ENCODE assay signal across 11 cellular contexts in genomic region chr1:201791051-201791774, GRCh38. TPM values are rescaled to one million over a fixed set of nuclear protein-coding genes. Genes with fewer than 3 reads are reported as not detected.
A peak's percentile ranks its signal among the peaks of the same experiment; 100 is the strongest.
DNase-seq lines count a peak whose midpoint lies in the region; ATAC-seq, FAIRE-seq and TF ChIP-seq lines count a peak whose summit lies in the region.
"Had no signal": no experiment of that assay in that cellular context is flagged by ENCODE, and none has a peak within 500 bp of the region (broad histone marks: within the 10 kb centered on the region; RNA-seq: fewer than 3 reads in every experiment).

No MANE protein-coding gene starts in this region.

- H3K36me3 ChIP-seq in RWPE2 (ENCODE audit: low read depth) (peaks cover 100% of the 10 kb centered on the region), heart right ventricle (peaks cover 0 to 100% (median 77%) of the 10 kb centered on the region in 9 donors), gastrocnemius medialis (no peaks in the 10 kb centered on the region)

- H3K4me3 ChIP-seq in RWPE2 (ENCODE audit: severe bottlenecking): no peak overlapping the region
- H3K4me3 ChIP-seq in heart right ventricle: no peak overlapping the region
- H3K4me3 ChIP-seq in gastrocnemius medialis: no peak overlapping the region

- H3K27ac ChIP-seq in RWPE2 (ENCODE audit: poor library complexity, severe bottlenecking) (peak overlapping the region; percentile 81), heart right ventricle (peak overlapping the region; percentile 53 to 94 (median 82)), gastrocnemius medialis (peak overlapping the region; percentile 49 to 73 (median 66))
- H3K27ac ChIP-seq: VCaP had no signal

- DNase-seq in DMS153 (lab: John Stamatoyannopoulos, UW) (peak; percentile 27), RWPE2 (ENCODE audit: low spot score) (no peak), heart right ventricle (peak in 1 of 2 donors; percentile 56), gastrocnemius medialis (peak; percentile 24 to 30), GDM1 (lab: John Stamatoyannopoulos, UW) (no peak), frontal cortex (ENCODE audit: low spot score in 2 of 2) (no peak), AML-193 (lab: John Stamatoyannopoulos, UW) (no peak)
- DNase-seq: activated naive CD8-positive, alpha-beta T cell treated with anti-CD3 and anti-CD28 coated beads for 36 hours; NCI-H187 treated with DMSO at 0.1 percent for 48 hours had no signal

- H3K4me1 ChIP-seq in RWPE2 (ENCODE audit: insufficient read depth, poor library complexity, severe bottlenecking): peaks cover 17% of the 10 kb centered on the region
- H3K4me1 ChIP-seq in heart right ventricle: peaks cover 48 to 90% (median 71%) of the 10 kb centered on the region in 9 donors
- peaks cover 30 to 40% of the 10 kb centered on the region in 2 donors for H3K4me1 ChIP-seq in gastrocnemius medialis

- in situ Hi-C loops in gastrocnemius medialis (cut with MboI; ENCODE audit: low sequenced_read_pairs in 4 of 4): loop anchor here in 3 of 4 donors (5.0 to 10.0 kb wide), 3 partner anchors 226 to 234 kb away; no protein-coding TSS in a partner anchor

- 29 to 38% methylated on average over 8 of the region's 8 CpGs for WGBS in heart right ventricle, 2 donors

- H3K27me3 ChIP-seq in RWPE2 (ENCODE audit: insufficient read depth, poor library complexity, severe bottlenecking) (no peaks in the 10 kb centered on the region), heart right ventricle (no peaks in the 10 kb centered on the region), gastrocnemius medialis (no peaks in the 10 kb centered on the region)

- no peak for FAIRE-seq in frontal cortex (lab: Jason Lieb, UNC)

- TF ChIP-seq CTCF in RWPE2 (IDR thresholded peaks at IDR 0.05; ENCODE audit: poor library complexity, severe bottlenecking) (no peak), heart right ventricle (IDR thresholded peaks at IDR 0.05) (no peak), gastrocnemius medialis (IDR thresholded peaks at IDR 0.05 in 4 of 5, conservative IDR thresholded peaks at IDR 0.05 in 1 of 5) (no peak)

- ATAC-seq in RWPE2 (ENCODE audit: low read depth): no peak
- ATAC-seq in heart right ventricle: peak in 6 of 8 donors; percentile 9 to 43 (median 29)
- peak in 1 of 2 donors; percentile 27 for ATAC-seq in gastrocnemius medialis
- ATAC-seq in HG03571 (IDR thresholded peaks at IDR 0.05; ENCODE audit: unreplicated experiment): no peak

- intact Hi-C loops in heart right ventricle (cut with DNase I): loop anchor here in 6 of 10 donors (2.0 to 5.0 kb wide), 7 partner anchors 49 to 260 kb away; no protein-coding TSS in a partner anchor
- intact Hi-C loops in gastrocnemius medialis (cut with DNase I; ENCODE audit: low total_unique reads): loop anchor here (5.0 kb wide), 1 partner anchor 259 kb away; no protein-coding TSS in a partner anchor

- H3K9me3 ChIP-seq in RWPE2 (ENCODE audit: severe bottlenecking) (no peaks in the 10 kb centered on the region), heart right ventricle (peaks cover 0 to 3% (median 0%) of the 10 kb centered on the region in 11 donors), gastrocnemius medialis (no peaks in the 10 kb centered on the region)

- TF ChIP-seq POLR2A in gastrocnemius medialis (IDR thresholded peaks at IDR 0.05): no peak

RNA-seq across cellular contexts. Expression of gene IPO9, which starts 37.7 kb away (rescaled TPM):
- total RNA-seq in heart right ventricle: 10 to 100 TPM; 21.9 to 31.4 (median 27.2) TPM
- polyA plus RNA-seq in heart right ventricle: 10 to 100 TPM; 12.0 to 12.9 TPM
- 10 to 100 TPM in 2 of 4 donors, 1 to 10 TPM in 2; 7.2 to 16.3 (median 10.3) TPM for total RNA-seq in gastrocnemius medialis
- total RNA-seq in frontal cortex: 33.4 TPM

Comparison
In these comparisons a context has a peak if more than half of its experiments do, and no peak if none do; other contexts are left out.
1. DNase-seq: peak in DMS153 (single experiment) and gastrocnemius medialis (2 of 2); none in RWPE2 (single experiment), GDM1 (single experiment), frontal cortex (0 of 2) and AML-193 (0 of 2).
2. ATAC-seq: peak in heart right ventricle (6 of 8); none in RWPE2 (single experiment) and HG03571 (single experiment).
3. Peak in every context shown above with its lines, with median percentiles within 50 percentile points of each other: H3K27ac ChIP-seq.